ENCODE assay signal across 2 cellular contexts in the genomic region with DNA sequence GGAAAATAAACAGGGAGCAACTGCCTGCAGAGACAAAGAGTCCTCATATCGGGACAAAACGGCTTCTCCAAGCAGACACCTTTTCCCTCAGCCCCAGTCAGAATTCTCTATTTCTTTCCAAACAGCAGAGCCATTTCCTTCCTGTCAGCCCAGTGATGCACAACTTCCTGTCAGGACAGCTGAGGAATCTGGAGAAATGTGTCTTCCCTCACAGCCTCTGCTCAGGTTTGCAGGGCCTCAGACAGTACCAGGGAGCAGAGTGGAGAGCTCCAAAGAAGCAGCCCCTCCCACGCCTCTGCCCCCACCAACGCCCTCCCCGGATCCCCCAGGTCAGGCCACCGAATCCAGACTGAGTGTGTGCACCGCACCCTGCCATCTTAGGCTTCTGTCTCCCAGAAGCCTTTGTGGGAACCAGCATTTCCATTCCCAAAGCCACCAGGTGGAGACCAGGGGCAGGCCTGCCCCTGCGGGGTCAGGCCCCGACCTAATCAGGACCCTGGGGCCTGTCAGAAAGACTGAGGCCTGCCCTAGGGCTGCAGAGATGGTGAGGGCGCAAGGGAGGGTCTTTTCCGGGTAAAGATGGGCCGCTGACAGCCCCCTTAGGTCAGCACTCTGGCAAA.
A peak's percentile ranks its signal among the peaks of the same experiment; 100 is the strongest.
TF ChIP-seq lines count a peak whose summit lies in the region.

No MANE protein-coding gene starts in this region.

TF ChIP-seq in H1, 55 proteins besides CTCF, POLR2A, EP300 and RAD21:
- no peak for TF ChIP-seq SAP30 (IDR thresholded peaks at IDR 0.05; ENCODE audit: insufficient read depth, insufficient replicate concordance, low read length)

TF ChIP-seq in neural cell, 6 proteins besides CTCF, POLR2A, EP300 and RAD21:
- peak; percentile 38 for TF ChIP-seq REST (IDR thresholded peaks at IDR 0.05; ENCODE audit: borderline replicate concordance)
- TF ChIP-seq POLR2AphosphoS5 (IDR thresholded peaks at IDR 0.05) = no peak
- TF ChIP-seq SMC3 (conservative IDR thresholded peaks at IDR 0.05; ENCODE audit: poor library complexity) = no peak
